31 cellular contexts compared by ENCODE assay signal in the genomic region with DNA sequence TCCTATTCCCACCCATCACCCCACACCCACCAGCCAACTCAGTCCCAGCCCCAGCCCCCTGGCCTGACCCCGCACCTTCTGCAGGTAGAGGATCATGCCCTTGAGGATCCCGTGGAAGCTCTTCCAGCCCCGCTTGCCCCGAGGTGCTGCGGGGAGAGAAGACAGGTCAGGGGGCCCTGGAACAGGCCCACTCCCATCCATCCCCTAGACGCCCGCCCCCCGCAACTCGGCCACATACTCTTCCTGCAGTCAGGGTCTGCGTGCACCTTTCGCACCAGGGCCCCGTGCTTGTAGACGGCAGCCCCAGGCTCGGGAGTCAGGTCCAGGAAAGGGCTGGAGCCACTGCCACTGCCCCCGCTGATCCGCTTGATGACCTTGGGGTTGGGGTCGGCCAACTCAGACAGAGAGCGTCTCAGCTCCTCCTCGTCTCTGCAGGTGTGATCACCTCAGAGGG. TPM values are rescaled to one million over a fixed set of nuclear protein-coding genes. Genes with fewer than 3 reads are reported as not detected.
A peak's percentile ranks its signal among the peaks of the same experiment; 100 is the strongest.
DNase-seq lines count a peak whose midpoint lies in the region; ATAC-seq, FAIRE-seq and TF ChIP-seq lines count a peak whose summit lies in the region.
"Had no signal": no experiment of that assay in that cellular context is flagged by ENCODE, and none has a peak within 500 bp of the region (broad histone marks: within the 10 kb centered on the region; RNA-seq: fewer than 3 reads in every experiment).

No MANE protein-coding gene starts in this region.

- no peaks in the 10 kb centered on the region for H3K9me3 ChIP-seq in H1 (ENCODE audit: insufficient read depth in 2 of 2, low read depth in 1 of 2, low read length in 1 of 2)
- H3K9me3 ChIP-seq: breast epithelium had no signal

- CTCF ChIA-PET in activated CD8-positive, alpha-beta T cell treated with anti-CD3 and anti-CD28 coated beads for 36 hours (lab: Charles Lee): interaction anchor here (1.1 to 15.2 kb wide), 5 partner anchors 11 to 175 kb away, joined by 3 to 143 read pairs (median 4); partner anchors contain the start of gene FBXL15
- CTCF ChIA-PET in activated CD8-positive, alpha-beta T cell treated with anti-CD3 and anti-CD28 coated beads, Interleukin-2, amount 10 ng/mL, durations not matched to agents 7 days and 5 days (lab: Charles Lee): interaction anchor here (1.2 to 3.9 kb wide), 3 partner anchors 11 to 175 kb away, joined by 3 to 30 read pairs (median 5); no protein-coding TSS in a partner anchor
- CTCF ChIA-PET in H1 (lab: Charles Lee; ENCODE audit: partially characterized antibody): interaction anchor here (0.5 to 16.4 kb wide), 14 partner anchors 9 to 239 kb away, joined by 3 to 357 read pairs (median 14); partner anchors contain the start of genes C10orf95, ELOVL3, FBXL15 and NFKB2

- H3K4ac ChIP-seq in H1 (replicated peaks; ENCODE audit: insufficient read length, low read depth, low read length): no peak overlapping the region

- H2BK5ac ChIP-seq in H1 (ENCODE audit: low read depth, low read length): no peak overlapping the region

- H2AK5ac ChIP-seq in H1 (ENCODE audit: low read depth, low read length): no peak overlapping the region

- POLR2A ChIA-PET in activated CD8-positive, alpha-beta T cell treated with anti-CD3 and anti-CD28 coated beads for 36 hours (lab: Charles Lee): interaction anchor here (0.6 to 6.4 kb wide), 12 partner anchors 9 to 268 kb away, joined by 3 to 88 read pairs (median 5); partner anchors contain the start of genes CUEDC2, FBXL15 and NFKB2
- POLR2A ChIA-PET in activated CD8-positive, alpha-beta T cell treated with anti-CD3 and anti-CD28 coated beads, Interleukin-2, amount 10 ng/mL, durations not matched to agents 7 days and 5 days (lab: Charles Lee): interaction anchor here (2.3 kb wide), 1 partner anchor 10 kb away, joined by 14 read pairs; the partner anchor contains the start of gene NFKB2
- POLR2A ChIA-PET in H1 (lab: Charles Lee; ENCODE audit: partially characterized antibody): interaction anchor here (0.8 to 5.9 kb wide), 7 partner anchors 10 to 178 kb away, joined by 3 to 33 read pairs (median 4); partner anchors contain the start of gene NFKB2

- peaks cover 2 to 13% (median 4%) of the 10 kb centered on the region in 4 experiments; a peak in 3 of 8 replicates for H3K36me3 ChIP-seq in H1 (ENCODE audit: control insufficient read depth in 2 of 4, insufficient read depth in 4 of 4, low read length in 3 of 4)
- H3K36me3 ChIP-seq: breast epithelium had no signal

- H3K4me1 ChIP-seq in H1 (replicated peaks in 1 of 4; ENCODE audit: control insufficient read depth in 3 of 4, insufficient read depth in 4 of 4, low read length in 3 of 4): peaks cover 6 to 15% (median 10%) of the 10 kb centered on the region in 4 experiments
- H3K4me1 ChIP-seq: breast epithelium had no signal

- H3K4me3 ChIP-seq in H1 (ENCODE audit: extremely low read depth in 1 of 4, insufficient read depth in 2 of 4, low read depth in 3 of 4, low read length in 4 of 4): no peak overlapping the region
- H3K4me3 ChIP-seq: breast epithelium had no signal

- H3K27ac Mint-ChIP-seq in activated CD8-positive, alpha-beta T cell treated with anti-CD3 and anti-CD28 coated beads for 36 hours: no peak overlapping the region
- H3K27ac Mint-ChIP-seq in activated CD8-positive, alpha-beta T cell treated with anti-CD3 and anti-CD28 coated beads, Interleukin-2, amount 10 ng/mL, durations not matched to agents 7 days and 5 days: no peak overlapping the region
- H3K27ac Mint-ChIP-seq in stimulated activated naive B cell treated with anti-CD40 and anti-IgM and Interleukin-4, amounts not matched to agents 10 μg/mL and 1 μg/mL and 100 μg/mL, for 72 hours: peak overlapping the region; percentile 86
- H3K27ac Mint-ChIP-seq: HFFc6, nephron progenitor cell had no signal

- intact Hi-C loops in activated CD8-positive, alpha-beta T cell treated with anti-CD3 and anti-CD28 coated beads for 36 hours (cut with micrococcal nuclease): no loop called here

- peak; percentile 16 for DNase-seq in activated CD8-positive, alpha-beta T cell treated with anti-CD3 and anti-CD28 coated beads for 36 hours
- no peak for DNase-seq in activated CD8-positive, alpha-beta T cell treated with anti-CD3 and anti-CD28 coated beads, Interleukin-2, amount 10 ng/mL, durations not matched to agents 7 days and 5 days
- no peak for DNase-seq in H1 (ENCODE audit: low read depth in 1 of 2, low spot score in 2 of 2)
- no peak for DNase-seq in stimulated activated naive B cell treated with anti-CD40 and anti-IgM and Interleukin-4, amounts not matched to agents 10 μg/mL and 1 μg/mL and 100 μg/mL, for 72 hours
- DNase-seq in NCI-H2196 treated with DMSO at 0.1 percent for 48 hours (lab: John Stamatoyannopoulos, UW; ENCODE audit: unreplicated experiment): no peak
- DNase-seq: activated CD4-positive, alpha-beta T cell treated with anti-CD3 and anti-CD28 coated beads for 1 hour; activated naive CD4-positive, alpha-beta T cell treated with Interleukin-2 at 50 U/mL for 16 hours; CD4-positive, CD25-positive, alpha-beta regulatory T cell; effector memory CD4-positive, alpha-beta T cell; erythroblast; head of caudate nucleus; HFFc6; NCI-H1417 treated with DMSO at 0.1 percent for 48 hours; NCI-H2081; NCI-H774; nephron progenitor cell; stimulated activated CD4-positive, alpha-beta T cell treated with anti-CD3 and anti-CD28 coated beads, Interleukin-2, amount 100 ng/mL, for 48 hours; T-helper 1 cell had no signal

- 86% methylated on average over 10 of the region's 19 CpGs; no CpG with 5 or more reads in 1 of the 2 experiments for WGBS in H1 (ENCODE audit: extremely low coverage in 1 of 2, insufficient coverage in 1 of 2, insufficient read length in 1 of 2, insufficient replicate concordance in 2 of 2, low coverage in 1 of 2, low lambda C conversion rate in 2 of 2, missing lambda C conversion rate in 1 of 2), 2 experiments

- TF ChIP-seq CTCF in activated CD8-positive, alpha-beta T cell treated with anti-CD3 and anti-CD28 coated beads for 36 hours (IDR thresholded peaks at IDR 0.05): no peak
- TF ChIP-seq CTCF in H1 (IDR thresholded peaks at IDR 0.05; ENCODE audit: control extremely low read depth in 1 of 3, insufficient read depth in 1 of 3, low read depth in 1 of 3, low read length in 3 of 3): no peak

- no peak overlapping the region for H3K56ac ChIP-seq in H1 (replicated peaks; ENCODE audit: insufficient read length, low read depth, low read length)

- no peaks in the 10 kb centered on the region for H3K27me3 Mint-ChIP-seq in activated CD8-positive, alpha-beta T cell treated with anti-CD3 and anti-CD28 coated beads for 36 hours
- H3K27me3 Mint-ChIP-seq in activated CD8-positive, alpha-beta T cell treated with anti-CD3 and anti-CD28 coated beads, Interleukin-2, amount 10 ng/mL, durations not matched to agents 7 days and 5 days (ENCODE audit: low read depth): peaks cover 14% of the 10 kb centered on the region
- H3K27me3 Mint-ChIP-seq in stimulated activated naive B cell treated with anti-CD40 and anti-IgM and Interleukin-4, amounts not matched to agents 10 μg/mL and 1 μg/mL and 100 μg/mL, for 72 hours: peaks cover 20 to 29% of the 10 kb centered on the region in 2 donors

- H2BK15ac ChIP-seq in H1 (ENCODE audit: low read length): no peak overlapping the region

- no peak overlapping the region for H4K8ac ChIP-seq in H1 (ENCODE audit: extremely low read depth, insufficient read depth, low read length)

- no peak overlapping the region for H3K14ac ChIP-seq in H1 (ENCODE audit: insufficient read length)

- no peak overlapping the region for H4K5ac ChIP-seq in H1 (ENCODE audit: insufficient read length, low read depth, low read length)

- H2BK20ac ChIP-seq in H1 (ENCODE audit: low read length): no peak overlapping the region

- FAIRE-seq in H1 (lab: Jason Lieb, UNC): no peak
- FAIRE-seq: colon, GM18507, keratinocyte, TTC549, urothelium cell line had no signal

- in situ Hi-C loops in GM18951 (cut with MboI; ENCODE audit: low sequenced_read_pairs, unreplicated experiment): no loop called here

- no peak overlapping the region for H3K23ac ChIP-seq in H1 (ENCODE audit: insufficient read length)

- peaks cover 1 to 8% of the 10 kb centered on the region in 2 experiments for H4K20me1 ChIP-seq in H1 (replicated peaks in 1 of 2; ENCODE audit: control insufficient read depth in 1 of 2, insufficient read depth in 2 of 2, low read length in 2 of 2)

- peaks cover 37% of the 10 kb centered on the region for H3K4me1 Mint-ChIP-seq in activated CD8-positive, alpha-beta T cell treated with anti-CD3 and anti-CD28 coated beads for 36 hours (ENCODE audit: low read depth)
- H3K4me1 Mint-ChIP-seq in activated CD8-positive, alpha-beta T cell treated with anti-CD3 and anti-CD28 coated beads, Interleukin-2, amount 10 ng/mL, durations not matched to agents 7 days and 5 days (ENCODE audit: low read depth): peaks cover 19% of the 10 kb centered on the region
- H3K4me1 Mint-ChIP-seq in stimulated activated naive B cell treated with anti-CD40 and anti-IgM and Interleukin-4, amounts not matched to agents 10 μg/mL and 1 μg/mL and 100 μg/mL, for 72 hours: peaks cover 38 to 74% of the 10 kb centered on the region in 2 donors

- H3K27ac ChIP-seq in H1 (ENCODE audit: low read depth, low read length): no peak overlapping the region
- H3K27ac ChIP-seq: breast epithelium had no signal

- no peak for TF ChIP-seq RAD21 in H1 (IDR thresholded peaks at IDR 0.05 in 1 of 2, conservative IDR thresholded peaks at IDR 0.05 in 1 of 2; ENCODE audit: low read depth in 2 of 2, low read length in 2 of 2)

- H3K23me2 ChIP-seq in H1 (ENCODE audit: low read depth, low read length): peaks cover 16% of the 10 kb centered on the region

- H3K36me3 Mint-ChIP-seq in activated CD8-positive, alpha-beta T cell treated with anti-CD3 and anti-CD28 coated beads for 36 hours (ENCODE audit: low read depth): peaks cover 26% of the 10 kb centered on the region
- peaks cover 8% of the 10 kb centered on the region for H3K36me3 Mint-ChIP-seq in activated CD8-positive, alpha-beta T cell treated with anti-CD3 and anti-CD28 coated beads, Interleukin-2, amount 10 ng/mL, durations not matched to agents 7 days and 5 days (ENCODE audit: low read depth)
- peaks cover 18 to 40% of the 10 kb centered on the region in 2 donors for H3K36me3 Mint-ChIP-seq in stimulated activated naive B cell treated with anti-CD40 and anti-IgM and Interleukin-4, amounts not matched to agents 10 μg/mL and 1 μg/mL and 100 μg/mL, for 72 hours
- H3K36me3 Mint-ChIP-seq: CD4-positive, CD25-positive, alpha-beta regulatory T cell had no signal

- no peak overlapping the region for H2BK12ac ChIP-seq in H1 (ENCODE audit: low read depth, low read length)

- H4K91ac ChIP-seq in H1 (replicated peaks; ENCODE audit: insufficient read length, low read length): no peak overlapping the region

- no peak overlapping the region for H3K4me3 Mint-ChIP-seq in activated CD8-positive, alpha-beta T cell treated with anti-CD3 and anti-CD28 coated beads for 36 hours
- no peak overlapping the region for H3K4me3 Mint-ChIP-seq in activated CD8-positive, alpha-beta T cell treated with anti-CD3 and anti-CD28 coated beads, Interleukin-2, amount 10 ng/mL, durations not matched to agents 7 days and 5 days
- H3K4me3 Mint-ChIP-seq in stimulated activated naive B cell treated with anti-CD40 and anti-IgM and Interleukin-4, amounts not matched to agents 10 μg/mL and 1 μg/mL and 100 μg/mL, for 72 hours: peak overlapping the region in 1 of 2 donors; percentile 15
- H3K4me3 Mint-ChIP-seq: HFFc6, nephron progenitor cell had no signal

- no peak overlapping the region for H2AFZ ChIP-seq in H1 (ENCODE audit: low read length)

- no peak for ATAC-seq in activated CD8-positive, alpha-beta T cell treated with anti-CD3 and anti-CD28 coated beads for 36 hours
- no peak for ATAC-seq in activated CD8-positive, alpha-beta T cell treated with anti-CD3 and anti-CD28 coated beads, Interleukin-2, amount 10 ng/mL, durations not matched to agents 7 days and 5 days
- no peak for ATAC-seq in stimulated activated naive B cell treated with anti-CD40 and anti-IgM and Interleukin-4, amounts not matched to agents 10 μg/mL and 1 μg/mL and 100 μg/mL, for 72 hours (replicated peaks)
- ATAC-seq in HG02642 (IDR thresholded peaks at IDR 0.05; ENCODE audit: poor library complexity, unreplicated experiment) (no peak), GM18873 (IDR thresholded peaks at IDR 0.05; ENCODE audit: low FRiP score, unreplicated experiment) (no peak)
- ATAC-seq: right cardiac atrium had no signal

- H3K79me1 ChIP-seq in H1 (ENCODE audit: low read depth, low read length): no peaks in the 10 kb centered on the region

- H3K18ac ChIP-seq in H1 (ENCODE audit: extremely low read depth, low read length): no peak overlapping the region

- TF ChIP-seq POLR2A in GM18951 (IDR thresholded peaks at IDR 0.05; ENCODE audit: extremely low read depth, insufficient read depth, insufficient read length) (peak; percentile 45), H1 (IDR thresholded peaks at IDR 0.05; ENCODE audit: control extremely low read depth in 1 of 2, low read depth in 2 of 2, low read length in 2 of 2) (no peak; a peak in 1 of 3 replicates)

- H3K9me3 Mint-ChIP-seq in activated CD8-positive, alpha-beta T cell treated with anti-CD3 and anti-CD28 coated beads for 36 hours: no peaks in the 10 kb centered on the region
- no peaks in the 10 kb centered on the region for H3K9me3 Mint-ChIP-seq in activated CD8-positive, alpha-beta T cell treated with anti-CD3 and anti-CD28 coated beads, Interleukin-2, amount 10 ng/mL, durations not matched to agents 7 days and 5 days (ENCODE audit: insufficient read depth)
- H3K9me3 Mint-ChIP-seq in stimulated activated naive B cell treated with anti-CD40 and anti-IgM and Interleukin-4, amounts not matched to agents 10 μg/mL and 1 μg/mL and 100 μg/mL, for 72 hours: no peaks in the 10 kb centered on the region
- H3K9me3 Mint-ChIP-seq: HFFc6, nephron progenitor cell had no signal

- H2BK120ac ChIP-seq in H1 (replicated peaks; ENCODE audit: low read depth, low read length): no peak overlapping the region

- H3K79me2 ChIP-seq in H1 (ENCODE audit: control insufficient read depth in 1 of 2, insufficient read depth in 2 of 2, low read length in 2 of 2): no peaks in the 10 kb centered on the region

- H3K4me2 ChIP-seq in H1 (ENCODE audit: insufficient read depth in 1 of 2, low read depth in 2 of 2, low read length in 2 of 2): no peak overlapping the region

- TF ChIP-seq EP300 in H1 (IDR thresholded peaks at IDR 0.05; ENCODE audit: borderline replicate concordance in 1 of 2, low read depth in 2 of 2, low read length in 2 of 2): no peak

- no peak overlapping the region for H3K9ac ChIP-seq in H1 (replicated peaks in 1 of 4; ENCODE audit: extremely low read depth in 1 of 4, low read depth in 3 of 4, low read length in 3 of 4)

- H3K27me3 ChIP-seq in H1 (replicated peaks in 1 of 4; ENCODE audit: control insufficient read depth in 3 of 4, extremely low read depth in 1 of 4, insufficient read depth in 3 of 4, low read length in 3 of 4): peaks cover 13 to 29% (median 28%) of the 10 kb centered on the region in 4 experiments

RNA-seq across cellular contexts. Expression of gene NFKB2, which starts 9.6 kb away (rescaled TPM):
- total RNA-seq in activated CD8-positive, alpha-beta T cell treated with anti-CD3 and anti-CD28 coated beads for 36 hours: 100 to 1,000 TPM; 251 to 253 TPM
- 10 to 100 TPM; 52.7 to 56.6 TPM for total RNA-seq in activated CD8-positive, alpha-beta T cell treated with anti-CD3 and anti-CD28 coated beads, Interleukin-2, amount 10 ng/mL, durations not matched to agents 7 days and 5 days
- 18.7 and 20.4 TPM in 2 replicates for total RNA-seq in H1 (2021; fragmentation: NEBNext Ultra II Directional; extraction: Animal tissue kit (Norgen Biotek cat#: 25700))
- 31.4 and 34.5 TPM in 2 replicates for polyA plus RNA-seq in H1 (2011; rRNA removed)
- 26.8 TPM for polyA plus RNA-seq in H1 (2011; cell fraction: cytosol; rRNA removed)
- polyA plus RNA-seq in H1 (2011; cell fraction: nucleus; rRNA removed): 78.0 TPM
- polyA plus RNA-seq in H1 (2012, experiment 1 of 2): 25.2 to 41.2 TPM (median 38.4 TPM) in 4 replicates
- 27.3 TPM for polyA plus RNA-seq in H1 (2012, experiment 2 of 2)
- 7.1 TPM for polyA plus RNA-seq in H1 (2013, experiment 1 of 2)
- polyA plus RNA-seq in H1 (2013, experiment 2 of 2): 5.6 TPM
- polyA minus RNA-seq in H1 (2011; rRNA and poly(A)+ RNA removed): 13.4 and 14.3 TPM in 2 replicates
- 20.0 TPM for polyA minus RNA-seq in H1 (2011; cell fraction: cytosol; rRNA and poly(A)+ RNA removed)
- 18.3 TPM for polyA minus RNA-seq in H1 (2011; cell fraction: nucleus; rRNA and poly(A)+ RNA removed)

RNA-seq across cellular contexts. Expression of gene PSD, which starts 13.4 kb away (rescaled TPM):
- total RNA-seq in activated CD8-positive, alpha-beta T cell treated with anti-CD3 and anti-CD28 coated beads for 36 hours: 10 to 100 TPM in 1 of 2 experiments, 1 to 10 TPM in 1; 9.3 to 10.4 TPM
- 1 to 10 TPM in 1 of 2 experiments, under 1 TPM in 1; 0.92 to 1.6 TPM for total RNA-seq in activated CD8-positive, alpha-beta T cell treated with anti-CD3 and anti-CD28 coated beads, Interleukin-2, amount 10 ng/mL, durations not matched to agents 7 days and 5 days
- total RNA-seq in H1 (2021; fragmentation: NEBNext Ultra II Directional; extraction: Animal tissue kit (Norgen Biotek cat#: 25700)): 5.6 and 6.0 TPM in 2 replicates
- polyA plus RNA-seq in H1 (2011; rRNA removed): 5.4 and 8.0 TPM in 2 replicates
- polyA plus RNA-seq in H1 (2011; cell fraction: cytosol; rRNA removed): 6.0 TPM
- polyA plus RNA-seq in H1 (2011; cell fraction: nucleus; rRNA removed): 30.7 TPM
- polyA plus RNA-seq in H1 (2012, experiment 1 of 2): 5.8 to 8.4 TPM (median 7.1 TPM) in 4 replicates
- 4.3 TPM for polyA plus RNA-seq in H1 (2012, experiment 2 of 2)
- polyA plus RNA-seq in H1 (2013, experiment 1 of 2): 4.1 TPM
- polyA plus RNA-seq in H1 (2013, experiment 2 of 2): 2.9 TPM
- polyA minus RNA-seq in H1 (2011; rRNA and poly(A)+ RNA removed): 2.6 and 3.0 TPM in 2 replicates
- polyA minus RNA-seq in H1 (2011; cell fraction: cytosol; rRNA and poly(A)+ RNA removed): 2.9 TPM
- 9.0 TPM for polyA minus RNA-seq in H1 (2011; cell fraction: nucleus; rRNA and poly(A)+ RNA removed)

RNA-seq across cellular contexts. Expression of gene FBXL15, which starts 15.5 kb away (rescaled TPM):
- 10 to 100 TPM; 14.1 to 15.7 TPM for total RNA-seq in activated CD8-positive, alpha-beta T cell treated with anti-CD3 and anti-CD28 coated beads for 36 hours
- total RNA-seq in activated CD8-positive, alpha-beta T cell treated with anti-CD3 and anti-CD28 coated beads, Interleukin-2, amount 10 ng/mL, durations not matched to agents 7 days and 5 days: 10 to 100 TPM; 12.7 to 13.8 TPM
- 11.3 and 15.4 TPM in 2 replicates for total RNA-seq in H1 (2021; fragmentation: NEBNext Ultra II Directional; extraction: Animal tissue kit (Norgen Biotek cat#: 25700))
- 22.6 and 29.2 TPM in 2 replicates for polyA plus RNA-seq in H1 (2011; rRNA removed)
- 24.4 TPM for polyA plus RNA-seq in H1 (2011; cell fraction: cytosol; rRNA removed)
- polyA plus RNA-seq in H1 (2011; cell fraction: nucleus; rRNA removed): 29.1 TPM
- polyA plus RNA-seq in H1 (2012, experiment 1 of 2): 6.3 to 17.2 TPM (median 16.5 TPM) in 4 replicates
- polyA plus RNA-seq in H1 (2012, experiment 2 of 2): 12.9 TPM
- 8.9 TPM for polyA plus RNA-seq in H1 (2013, experiment 1 of 2)
- polyA plus RNA-seq in H1 (2013, experiment 2 of 2): 8.0 TPM
- 1.7 and 1.8 TPM in 2 replicates for polyA minus RNA-seq in H1 (2011; rRNA and poly(A)+ RNA removed)
- 9.8 TPM for polyA minus RNA-seq in H1 (2011; cell fraction: cytosol; rRNA and poly(A)+ RNA removed)
- 9.6 TPM for polyA minus RNA-seq in H1 (2011; cell fraction: nucleus; rRNA and poly(A)+ RNA removed)

RNA-seq across cellular contexts. Expression of gene CUEDC2, which starts 27.2 kb away (rescaled TPM):
- total RNA-seq in activated CD8-positive, alpha-beta T cell treated with anti-CD3 and anti-CD28 coated beads for 36 hours: 10 to 100 TPM; 71.8 to 76.4 TPM
- total RNA-seq in activated CD8-positive, alpha-beta T cell treated with anti-CD3 and anti-CD28 coated beads, Interleukin-2, amount 10 ng/mL, durations not matched to agents 7 days and 5 days: 10 to 100 TPM; 71.7 to 77.6 TPM
- total RNA-seq in H1 (2021; fragmentation: NEBNext Ultra II Directional; extraction: Animal tissue kit (Norgen Biotek cat#: 25700)): 41.7 and 43.6 TPM in 2 replicates
- polyA plus RNA-seq in H1 (2011; rRNA removed): 55.2 and 66.7 TPM in 2 replicates
- polyA plus RNA-seq in H1 (2011; cell fraction: cytosol; rRNA removed): 64.7 TPM
- polyA plus RNA-seq in H1 (2011; cell fraction: nucleus; rRNA removed): 85.7 TPM
- polyA plus RNA-seq in H1 (2012, experiment 1 of 2): 34.9 to 55.7 TPM (median 49.6 TPM) in 4 replicates
- polyA plus RNA-seq in H1 (2012, experiment 2 of 2): 50.4 TPM
- polyA plus RNA-seq in H1 (2013, experiment 1 of 2): 59.5 TPM
- polyA plus RNA-seq in H1 (2013, experiment 2 of 2): 62.0 TPM
- 15.2 and 16.5 TPM in 2 replicates for polyA minus RNA-seq in H1 (2011; rRNA and poly(A)+ RNA removed)
- 25.0 TPM for polyA minus RNA-seq in H1 (2011; cell fraction: cytosol; rRNA and poly(A)+ RNA removed)
- polyA minus RNA-seq in H1 (2011; cell fraction: nucleus; rRNA and poly(A)+ RNA removed): 17.6 TPM

RNA-seq across cellular contexts. Expression of gene C10orf95, which starts 46.2 kb away (rescaled TPM):
- under 1 TPM; 0.20 to 0.36 TPM for total RNA-seq in activated CD8-positive, alpha-beta T cell treated with anti-CD3 and anti-CD28 coated beads for 36 hours
- total RNA-seq in activated CD8-positive, alpha-beta T cell treated with anti-CD3 and anti-CD28 coated beads, Interleukin-2, amount 10 ng/mL, durations not matched to agents 7 days and 5 days: under 1 TPM in 1 of 2 experiments, not detected in 1; 0.32 TPM
- total RNA-seq in H1 (2021; fragmentation: NEBNext Ultra II Directional; extraction: Animal tissue kit (Norgen Biotek cat#: 25700)): 0.34 and 0.44 TPM in 2 replicates
- 0.48 and 0.80 TPM in 2 replicates for polyA plus RNA-seq in H1 (2011; rRNA removed)
- polyA plus RNA-seq in H1 (2011; cell fraction: cytosol; rRNA removed): 0.41 TPM
- polyA plus RNA-seq in H1 (2011; cell fraction: nucleus; rRNA removed): 0.40 TPM
- polyA plus RNA-seq in H1 (2012, experiment 1 of 2): 1.8 to 2.5 TPM (median 2.2 TPM) in 4 replicates
- 0.34 TPM for polyA plus RNA-seq in H1 (2012, experiment 2 of 2)
- polyA plus RNA-seq in H1 (2013, experiment 1 of 2): 0.32 TPM
- polyA plus RNA-seq in H1 (2013, experiment 2 of 2): 0.35 TPM
- 0.49 and 0.76 TPM in 2 replicates for polyA minus RNA-seq in H1 (2011; rRNA and poly(A)+ RNA removed)
- polyA minus RNA-seq in H1 (2011; cell fraction: cytosol; rRNA and poly(A)+ RNA removed): not detected
- not detected for polyA minus RNA-seq in H1 (2011; cell fraction: nucleus; rRNA and poly(A)+ RNA removed)
- total RNA-seq: fibroblast of villous mesenchyme, right cardiac atrium, RPMI7951, SK-MEL-5 had no signal

Comparison
In these comparisons a context has a peak if more than half of its experiments do, and no peak if none do; other contexts are left out.
1. RNA of gene NFKB2, which starts 9.6 kb away (total RNA-seq): 251 to 253 TPM in activated CD8-positive, alpha-beta T cell treated with anti-CD3 and anti-CD28 coated beads for 36 hours; 52.7 to 56.6 TPM in activated CD8-positive, alpha-beta T cell treated with anti-CD3 and anti-CD28 coated beads, Interleukin-2, amount 10 ng/mL, durations not matched to agents 7 days and 5 days and 18.7 to 20.4 TPM in H1; every median in the first group is over 4 times any median in the second.